ENCODE assay signal across 8 cellular contexts in the genomic region with DNA sequence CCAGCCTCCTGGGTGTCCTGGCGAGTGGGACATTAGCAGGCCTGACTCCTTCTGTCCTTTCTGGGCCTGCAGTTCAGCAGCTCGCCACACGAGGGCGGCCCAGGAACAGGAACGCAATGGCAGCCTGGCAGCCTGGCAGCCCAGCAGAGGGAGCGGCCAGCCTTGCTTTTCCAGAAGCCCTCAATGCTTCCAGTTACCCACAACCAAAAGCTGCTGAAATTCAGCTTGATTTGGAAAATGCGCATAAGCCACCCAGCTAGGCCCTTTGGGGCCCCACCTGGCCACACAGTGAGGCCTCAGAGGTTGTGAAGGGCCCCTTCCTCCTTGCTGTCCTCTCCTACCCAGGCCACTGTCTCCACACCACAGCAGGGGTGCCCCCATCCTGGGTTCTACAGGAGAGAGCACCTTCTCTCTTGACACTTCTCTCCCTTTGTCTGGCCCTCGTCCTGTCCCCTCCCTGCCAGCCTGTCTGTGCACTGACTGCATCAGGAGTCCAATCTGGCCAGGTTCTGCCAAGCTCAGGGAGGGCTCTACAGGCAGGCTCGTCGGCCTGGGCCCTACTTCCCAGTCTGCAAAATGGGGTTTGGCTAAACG.
DNase-seq lines count a peak whose midpoint lies in the region; ATAC-seq, FAIRE-seq and TF ChIP-seq lines count a peak whose summit lies in the region.

No MANE protein-coding gene starts in this region.

- WGBS in pancreas, 2 donors = 19 to 20% methylated on average over 11 of the region's 11 CpGs
- WGBS in tibial nerve, 2 donors = 22 to 41% methylated on average over 5 to 10 of the region's 11 CpGs

- DNase-seq in GM12864 (ENCODE audit: low read depth) = peak; percentile 16
- DNase-seq in M059J (ENCODE audit: low read depth) = peak; percentile 84
- peak; percentile 42 for DNase-seq in SKM-1 (lab: John Stamatoyannopoulos, UW; ENCODE audit: unreplicated experiment)
- peak; percentile 86 for DNase-seq in activated naive CD4-positive, alpha-beta T cell treated with anti-CD3 and anti-CD28 coated beads, Interleukin-2, amount 50 U/mL, for 16 hours
- DNase-seq in glomerular visceral epithelial cell (ENCODE audit: extremely low spot score) = peak; percentile 85
- DNase-seq in pancreas = peak; percentile 76 to 99 (median 93)
- peak; percentile 96 to 99 for DNase-seq in tibial nerve (ENCODE audit: low spot score in 2 of 2)

- no peaks in the 10 kb centered on the region for H3K4me1 ChIP-seq in pancreas
- H3K4me1 ChIP-seq in tibial nerve = peaks cover 0 to 30% (median 10%) of the 10 kb centered on the region in 4 donors

- H3K36me3 ChIP-seq in pancreas = no peaks in the 10 kb centered on the region
- H3K36me3 ChIP-seq in tibial nerve = no peaks in the 10 kb centered on the region

- intact Hi-C loops in pancreas (cut with DNase I) = loop anchor here in 2 of 3 donors (2.0 to 5.0 kb wide), 3 partner anchors 85 to 240 kb away; no protein-coding TSS in a partner anchor

- TF ChIP-seq CTCF in GM12864 (IDR thresholded peaks at IDR 0.05; ENCODE audit: low read depth, low read length, missing control alignments) (peak; percentile 99), pancreas (IDR thresholded peaks at IDR 0.05) (peak; percentile 99 to 100 (median 100)), tibial nerve (IDR thresholded peaks at IDR 0.05) (peak; percentile 100)

- no peak for FAIRE-seq in pancreas (lab: Jason Lieb, UNC)

- TF ChIP-seq EP300 in tibial nerve (IDR thresholded peaks at IDR 0.05) = peak in 1 of 2 donors; percentile 54

- no peak for TF ChIP-seq POLR2A in tibial nerve (IDR thresholded peaks at IDR 0.05)

- ATAC-seq in pancreas = peak; percentile 81 to 96 (median 92)
- no peak for ATAC-seq in GM19324 (IDR thresholded peaks at IDR 0.05; ENCODE audit: low FRiP score, unreplicated experiment)

- H3K4me3 ChIP-seq in GM12864 (ENCODE audit: low read depth, low read length) (no peak overlapping the region), pancreas (no peak overlapping the region), tibial nerve (no peak overlapping the region)

- H3K27me3 ChIP-seq in pancreas = no peaks in the 10 kb centered on the region
- H3K27me3 ChIP-seq in tibial nerve = no peaks in the 10 kb centered on the region

- H3K9me3 ChIP-seq in pancreas (no peaks in the 10 kb centered on the region), tibial nerve (no peaks in the 10 kb centered on the region)

- H3K27ac ChIP-seq in pancreas (peak overlapping the region in 1 of 4 donors; percentile 22), tibial nerve (peak overlapping the region in 2 of 4 donors; percentile 74 to 79)

Comparison
In these comparisons a context has a peak if more than half of its experiments do, and no peak if none do; other contexts are left out.
1. DNase-seq: peak in every context shown above with its lines; median percentile 98 in tibial nerve; 93 in pancreas; 86 in activated naive CD4-positive, alpha-beta T cell treated with anti-CD3 and anti-CD28 coated beads, Interleukin-2, amount 50 U/mL, for 16 hours; 85 in glomerular visceral epithelial cell; 84 in M059J; 42 in SKM-1; 16 in GM12864.